ENCODE assay signal across 7 cellular contexts in genomic region chr7:150404172-150404784, GRCh38. TPM values are rescaled to one million over a fixed set of nuclear protein-coding genes. Genes with fewer than 3 reads are reported as not detected.
DNase-seq lines count a peak whose midpoint lies in the region; ATAC-seq and TF ChIP-seq lines count a peak whose summit lies in the region.

No MANE protein-coding gene starts in this region.

- no peak for ATAC-seq in IMR-90 (ENCODE audit: low read depth)
- no peak for ATAC-seq in activated T-helper 17 cell treated with anti-CD3 and anti-CD28 coated beads, Interleukin-2, amount 50 U/mL, for 72 hours (replicated peaks)
- ATAC-seq in stimulated activated effector memory CD8-positive, alpha-beta T cell treated with anti-CD3 and anti-CD28 coated beads, Interleukin-12 subunit alpha, Interleukin-12 subunit beta, amount 100 ng/mL, for 72 hours = no peak
- ATAC-seq in HG02678 (IDR thresholded peaks at IDR 0.05; ENCODE audit: unreplicated experiment) = no peak
- no peak for ATAC-seq in HG03139 (IDR thresholded peaks at IDR 0.05; ENCODE audit: unreplicated experiment)

- H3K18ac ChIP-seq in IMR-90 (ENCODE audit: low read depth, low read length) = peak overlapping the region; percentile 22

- H3K27ac ChIP-seq in IMR-90 (ENCODE audit: insufficient read depth, low read length) = peak overlapping the region; percentile 79
- no peak overlapping the region for H3K27ac ChIP-seq in iPS DF 6.9 (ENCODE audit: low read length)

- no peak overlapping the region for H2BK20ac ChIP-seq in IMR-90 (ENCODE audit: low read depth, low read length)

- POLR2A ChIA-PET in IMR-90 (lab: Charles Lee; ENCODE audit: unreplicated experiment) = no interaction called here

- no peak for DNase-seq in IMR-90
- no peak for DNase-seq in iPS DF 6.9 (ENCODE audit: low read depth, low spot score)
- no peak for DNase-seq in stimulated activated effector memory CD8-positive, alpha-beta T cell treated with anti-CD3 and anti-CD28 coated beads, Interleukin-12 subunit alpha, Interleukin-12 subunit beta, amount 100 ng/mL, for 72 hours (ENCODE audit: low spot score in 2 of 2)
- no peak for DNase-seq in T1000 (lab: John Stamatoyannopoulos, UW)

- 60% methylated on average over 1 of the region's 16 CpGs; no CpG with 5 or more reads in 1 of the 2 experiments for WGBS in IMR-90 (ENCODE audit: extremely low coverage in 2 of 2, insufficient read length in 1 of 2), 2 experiments
- WGBS in iPS DF 6.9 (ENCODE audit: insufficient coverage, insufficient read length) = no CpG with 5 or more reads among the region's 16 CpGs

- peak overlapping the region; percentile 76 for H4K5ac ChIP-seq in IMR-90 (ENCODE audit: low read depth, low read length)

- H3K79me1 ChIP-seq in IMR-90 (ENCODE audit: low read depth in 1 of 2, low read length in 2 of 2) = peaks cover 0 to 27% of the 10 kb centered on the region in 2 experiments; a peak in 3 of 4 replicates

- peak overlapping the region; percentile 61 for H3K4me3 ChIP-seq in IMR-90 (ENCODE audit: insufficient read depth, low read depth, low read length)
- peak overlapping the region; percentile 56; the same call in 1 of the 2 replicates for H3K4me3 ChIP-seq in iPS DF 6.9 (ENCODE audit: low read length)

- peak overlapping the region; percentile 81 for H3K9ac ChIP-seq in IMR-90 (ENCODE audit: low read depth, low read length)

- TF ChIP-seq CTCF in IMR-90 (conservative IDR thresholded peaks at IDR 0.05; ENCODE audit: low read depth, low read length) = no peak

- H3K23ac ChIP-seq in IMR-90 (ENCODE audit: low read depth, low read length) = peak overlapping the region; percentile 21; the same call in 1 of the 2 replicates

- H3K27ac Mint-ChIP-seq in activated T-helper 17 cell treated with anti-CD3 and anti-CD28 coated beads, Interleukin-2, amount 50 U/mL, for 72 hours = peak overlapping the region; percentile 91
- peak overlapping the region; percentile 87 for H3K27ac Mint-ChIP-seq in stimulated activated effector memory CD8-positive, alpha-beta T cell treated with anti-CD3 and anti-CD28 coated beads, Interleukin-12 subunit alpha, Interleukin-12 subunit beta, amount 100 ng/mL, for 72 hours

- H2AK5ac ChIP-seq in IMR-90 (ENCODE audit: low read depth, low read length) = peak overlapping the region; percentile 91

- peak overlapping the region; percentile 95 to 96 for H4K8ac ChIP-seq in IMR-90 (ENCODE audit: low read depth in 2 of 2, low read length in 2 of 2)

- H2AK9ac ChIP-seq in IMR-90 (replicated peaks; ENCODE audit: low read depth, low read length, poor library complexity) = peak overlapping the region; percentile 86

- peak overlapping the region; percentile 97 for H3K4me3 Mint-ChIP-seq in activated T-helper 17 cell treated with anti-CD3 and anti-CD28 coated beads, Interleukin-2, amount 50 U/mL, for 72 hours
- H3K4me3 Mint-ChIP-seq in stimulated activated effector memory CD8-positive, alpha-beta T cell treated with anti-CD3 and anti-CD28 coated beads, Interleukin-12 subunit alpha, Interleukin-12 subunit beta, amount 100 ng/mL, for 72 hours = peak overlapping the region; percentile 87

- H3K9me1 ChIP-seq in IMR-90 (ENCODE audit: insufficient read depth, low read length) = peaks cover 20% of the 10 kb centered on the region

- no peak overlapping the region for H2BK120ac ChIP-seq in IMR-90 (ENCODE audit: low read depth, low read length)

- no peak for TF ChIP-seq POLR2A in IMR-90 (IDR thresholded peaks at IDR 0.05; ENCODE audit: low read depth, low read length)

- H3K9me3 ChIP-seq in IMR-90 (ENCODE audit: control insufficient read depth, insufficient read depth, low read length) = no peaks in the 10 kb centered on the region
- no peaks in the 10 kb centered on the region for H3K9me3 ChIP-seq in iPS DF 6.9 (ENCODE audit: control insufficient read depth, insufficient read depth, low read length)

- H3K9me3 Mint-ChIP-seq in activated T-helper 17 cell treated with anti-CD3 and anti-CD28 coated beads, Interleukin-2, amount 50 U/mL, for 72 hours = no peaks in the 10 kb centered on the region
- no peaks in the 10 kb centered on the region for H3K9me3 Mint-ChIP-seq in stimulated activated effector memory CD8-positive, alpha-beta T cell treated with anti-CD3 and anti-CD28 coated beads, Interleukin-12 subunit alpha, Interleukin-12 subunit beta, amount 100 ng/mL, for 72 hours

- H3K4me1 ChIP-seq in IMR-90 (ENCODE audit: control insufficient read depth, insufficient read depth, low read length) = peaks cover 25% of the 10 kb centered on the region
- H3K4me1 ChIP-seq in iPS DF 6.9 (ENCODE audit: control insufficient read depth, insufficient read depth, low read length) = peaks cover 36% of the 10 kb centered on the region

- H2BK5ac ChIP-seq in IMR-90 (ENCODE audit: low read depth, low read length, poor library complexity, severe bottlenecking) = peak overlapping the region; percentile 36

- H3K4ac ChIP-seq in IMR-90 (ENCODE audit: low read depth, low read length) = peak overlapping the region; percentile 87

- in situ Hi-C loops in IMR-90 (cut with MboI; ENCODE audit: low sequenced_read_pairs) = loop anchor here (25.0 kb wide), 2 partner anchors 542 to 583 kb away; partner anchors contain the start of genes ATP6V0E2, KCNH2 and NOS3

- intact Hi-C loops in IMR-90 (cut with micrococcal nuclease) = no loop called here

- peaks cover 5% of the 10 kb centered on the region for H3K36me3 Mint-ChIP-seq in activated T-helper 17 cell treated with anti-CD3 and anti-CD28 coated beads, Interleukin-2, amount 50 U/mL, for 72 hours (ENCODE audit: low read depth)
- H3K36me3 Mint-ChIP-seq in stimulated activated effector memory CD8-positive, alpha-beta T cell treated with anti-CD3 and anti-CD28 coated beads, Interleukin-12 subunit alpha, Interleukin-12 subunit beta, amount 100 ng/mL, for 72 hours = no peaks in the 10 kb centered on the region

- no peak for TF ChIP-seq RAD21 in IMR-90 (IDR thresholded peaks at IDR 0.05; ENCODE audit: low read length)

- H3K4me2 ChIP-seq in IMR-90 (ENCODE audit: low read depth, low read length) = peak overlapping the region; percentile 92

- H2BK15ac ChIP-seq in IMR-90 (ENCODE audit: low read depth, low read length) = peak overlapping the region; percentile 15; the same call in 1 of the 3 replicates

- peak overlapping the region; percentile 57; the same call in 1 of the 2 replicates for H3K56ac ChIP-seq in IMR-90 (ENCODE audit: extremely low read depth, insufficient read depth, low read length)

- H4K91ac ChIP-seq in IMR-90 (ENCODE audit: insufficient read depth, low read depth, low read length) = peak overlapping the region; percentile 62

- no peaks in the 10 kb centered on the region for H3K27me3 Mint-ChIP-seq in activated T-helper 17 cell treated with anti-CD3 and anti-CD28 coated beads, Interleukin-2, amount 50 U/mL, for 72 hours

- CTCF ChIA-PET in IMR-90 (lab: Yijun Ruan, JAX) = interaction anchor here (0.8 kb wide), 1 partner anchor 69 kb away, joined by 3 read pairs; no protein-coding TSS in a partner anchor

- H3K14ac ChIP-seq in IMR-90 (replicated peaks; ENCODE audit: low read depth, low read length) = peak overlapping the region; percentile 78

- dilution Hi-C loops in IMR-90 (cut with HindIII; ENCODE audit: low sequenced_read_pairs, unreplicated experiment) = no loop called here

- H2AFZ ChIP-seq in IMR-90 (replicated peaks; ENCODE audit: low read length, poor library complexity) = peak overlapping the region; percentile 94

- H4K20me1 ChIP-seq in IMR-90 (ENCODE audit: insufficient read depth, low read length) = no peaks in the 10 kb centered on the region

- H3K4me1 Mint-ChIP-seq in activated T-helper 17 cell treated with anti-CD3 and anti-CD28 coated beads, Interleukin-2, amount 50 U/mL, for 72 hours = peaks cover 26% of the 10 kb centered on the region
- H3K4me1 Mint-ChIP-seq in stimulated activated effector memory CD8-positive, alpha-beta T cell treated with anti-CD3 and anti-CD28 coated beads, Interleukin-12 subunit alpha, Interleukin-12 subunit beta, amount 100 ng/mL, for 72 hours = peaks cover 54% of the 10 kb centered on the region

- BruUV-seq in IMR-90 (replicated peaks; lab: Mats Ljungman, UMichigan) = no TSS peak

- H3K36me3 ChIP-seq in IMR-90 (ENCODE audit: control insufficient read depth, insufficient read depth, low read length) (no peaks in the 10 kb centered on the region), iPS DF 6.9 (ENCODE audit: control insufficient read depth, insufficient read depth, low read length) (peaks cover 9% of the 10 kb centered on the region)

- H3K27me3 ChIP-seq in IMR-90 (ENCODE audit: control insufficient read depth, insufficient read depth, low read length) = no peaks in the 10 kb centered on the region
- no peaks in the 10 kb centered on the region for H3K27me3 ChIP-seq in iPS DF 6.9 (ENCODE audit: control insufficient read depth, insufficient read depth, low read length)

TF ChIP-seq in IMR-90, 13 proteins besides CTCF, POLR2A, EP300 and RAD21 (continues in another document):
- no peak for TF ChIP-seq ELK1 (IDR thresholded peaks at IDR 0.05; ENCODE audit: borderline replicate concordance, low read depth, low read length)
- no peak for TF ChIP-seq FOS (IDR thresholded peaks at IDR 0.05; ENCODE audit: low read depth, low read length)

RNA-seq across cellular contexts. Expression of gene ZNF775, which starts 25.1 kb away (rescaled TPM):
- total RNA-seq in IMR-90 (2012; rRNA removed) = 1.4 TPM in 2 replicates
- polyA plus RNA-seq in IMR-90 (2012; rRNA removed) = 2.6 and 4.0 TPM in 2 replicates
- 2.1 and 5.8 TPM in 2 replicates for polyA plus RNA-seq in IMR-90 (2012; cell fraction: cytosol; rRNA removed)
- 2.2 and 7.1 TPM in 2 replicates for polyA plus RNA-seq in IMR-90 (2012; cell fraction: nucleus; rRNA removed; ENCODE audit: low replicate concordance)
- 1 to 10 TPM; 2.5 to 3.2 TPM for total RNA-seq in activated T-helper 17 cell treated with anti-CD3 and anti-CD28 coated beads, Interleukin-2, amount 50 U/mL, for 72 hours

RNA-seq across cellular contexts. Expression of gene REPIN1, which starts 35.7 kb away (rescaled TPM):
- 19.4 and 20.6 TPM in 2 replicates for total RNA-seq in IMR-90 (2012; rRNA removed)
- 50.6 and 59.7 TPM in 2 replicates for polyA plus RNA-seq in IMR-90 (2012; rRNA removed)
- 56.1 and 62.3 TPM in 2 replicates for polyA plus RNA-seq in IMR-90 (2012; cell fraction: cytosol; rRNA removed)
- 76.7 and 123 TPM in 2 replicates for polyA plus RNA-seq in IMR-90 (2012; cell fraction: nucleus; rRNA removed; ENCODE audit: low replicate concordance)
- 10 to 100 TPM; 68.1 to 79.6 TPM for total RNA-seq in activated T-helper 17 cell treated with anti-CD3 and anti-CD28 coated beads, Interleukin-2, amount 50 U/mL, for 72 hours

RNA-seq across cellular contexts. Expression of gene GIMAP8, which starts 46.2 kb away (rescaled TPM):
- total RNA-seq in IMR-90 (2012; rRNA removed) = not detected in 2 replicates
- not detected in 2 replicates for polyA plus RNA-seq in IMR-90 (2012; rRNA removed)
- not detected in 2 replicates for polyA plus RNA-seq in IMR-90 (2012; cell fraction: cytosol; rRNA removed)
- polyA plus RNA-seq in IMR-90 (2012; cell fraction: nucleus; rRNA removed; ENCODE audit: low replicate concordance) = not detected in 2 replicates
- total RNA-seq in activated T-helper 17 cell treated with anti-CD3 and anti-CD28 coated beads, Interleukin-2, amount 50 U/mL, for 72 hours = 10 to 100 TPM; 10.3 to 16.4 TPM

Comparison
In these comparisons a context has a peak if more than half of its experiments do, and no peak if none do; other contexts are left out.
1. RNA of gene GIMAP8, which starts 46.2 kb away (total RNA-seq): 10.3 to 16.4 TPM in activated T-helper 17 cell treated with anti-CD3 and anti-CD28 coated beads, Interleukin-2, amount 50 U/mL, for 72 hours; not detected in IMR-90; every median in the first group is over 10 times any median in the second.